ENCODE assay signal across 11 cellular contexts in the genomic region with DNA sequence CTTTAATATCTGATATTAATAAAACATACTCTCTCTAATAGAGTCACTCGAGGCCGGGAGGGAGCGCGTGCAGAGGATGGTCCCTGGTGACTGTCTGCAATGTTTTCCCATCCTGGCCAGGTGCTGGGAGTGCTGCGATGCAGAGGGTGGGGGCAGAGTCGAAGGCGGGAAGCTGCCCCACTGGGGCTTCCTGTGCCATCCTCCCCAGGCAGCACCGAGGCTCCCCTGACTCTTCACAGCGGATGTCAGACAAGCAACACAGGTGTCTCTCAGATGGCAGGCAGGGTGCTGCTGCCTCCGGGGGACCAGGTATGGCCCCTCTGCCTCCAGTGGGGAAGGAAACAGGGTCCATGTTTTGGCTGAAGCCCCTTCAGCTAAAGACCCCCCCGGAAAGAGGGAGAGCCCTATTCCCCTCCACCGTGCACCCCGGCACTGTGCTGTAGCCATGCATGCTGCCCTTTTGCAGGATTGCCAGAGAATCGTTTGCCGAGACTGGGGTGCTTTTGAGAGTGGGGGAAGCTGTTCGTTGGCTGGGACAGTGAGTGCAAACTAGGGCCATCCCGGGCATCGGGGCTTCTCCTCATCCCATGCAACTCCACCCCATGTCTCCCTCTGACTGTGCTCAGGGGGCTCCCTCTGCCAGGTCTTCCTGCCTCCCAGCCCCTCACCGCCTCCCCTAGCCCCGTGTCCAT. TPM values are rescaled to one million over a fixed set of nuclear protein-coding genes. Genes with fewer than 3 reads are reported as not detected.
DNase-seq lines count a peak whose midpoint lies in the region; ATAC-seq and TF ChIP-seq lines count a peak whose summit lies in the region.
"Had no signal": no experiment of that assay in that cellular context is flagged by ENCODE, and none has a peak within 500 bp of the region (broad histone marks: within the 10 kb centered on the region; RNA-seq: fewer than 3 reads in every experiment).

No MANE protein-coding gene starts in this region.

- peak overlapping the region; percentile 20 for H3K27ac Mint-ChIP-seq in CD4-positive, alpha-beta T cell
- no peak overlapping the region for H3K27ac Mint-ChIP-seq in chondrocyte (ENCODE audit: unreplicated experiment)
- no peak overlapping the region for H3K27ac Mint-ChIP-seq in activated naive CD8-positive, alpha-beta T cell treated with anti-CD3 and anti-CD28 coated beads, Interleukin-2, amount 50 U/mL, for 24 hours

- H3K36me3 ChIP-seq in neuronal stem cell (replicated peaks in 1 of 2; ENCODE audit: control insufficient read depth in 2 of 2, insufficient read depth in 2 of 2, low read length in 2 of 2), result no peaks in the 10 kb centered on the region
- H3K36me3 ChIP-seq: HAP-1 had no signal

- no peak overlapping the region for H2BK120ac ChIP-seq in neuronal stem cell (ENCODE audit: low read depth, low read length)

- no peak overlapping the region for H3K4me2 ChIP-seq in neuronal stem cell (ENCODE audit: insufficient read depth, low read length, poor library complexity, severe bottlenecking)

- WGBS in neuronal stem cell (ENCODE audit: extremely low coverage in 2 of 2, insufficient read length in 2 of 2, insufficient replicate concordance in 1 of 2), 2 donors, result no CpG with 5 or more reads among the region's 20 CpGs

- H3K9me3 ChIP-seq in CD4-positive, alpha-beta T cell (ENCODE audit: control insufficient read depth, low read length), result peaks cover under 1% of the 10 kb centered on the region
- H3K9me3 ChIP-seq in neuronal stem cell (replicated peaks in 1 of 2; ENCODE audit: control insufficient read depth in 2 of 2, insufficient read depth in 1 of 2, low read depth in 1 of 2, low read length in 2 of 2), result peaks cover 0 to 21% of the 10 kb centered on the region in 2 donors
- H3K9me3 ChIP-seq: Caco-2, HAP-1 had no signal

- POLR2A ChIA-PET in CD4-positive, alpha-beta T cell (lab: Charles Lee), result interaction anchor here (1.4 kb wide), 1 partner anchor 12 kb away, joined by 4 read pairs; no protein-coding TSS in a partner anchor

- peaks cover 8% of the 10 kb centered on the region for H3K4me1 Mint-ChIP-seq in CD4-positive, alpha-beta T cell (ENCODE audit: low read depth)
- H3K4me1 Mint-ChIP-seq in chondrocyte (ENCODE audit: low read depth), result no peaks in the 10 kb centered on the region
- no peaks in the 10 kb centered on the region for H3K4me1 Mint-ChIP-seq in activated naive CD8-positive, alpha-beta T cell treated with anti-CD3 and anti-CD28 coated beads, Interleukin-2, amount 50 U/mL, for 24 hours

- H3K14ac ChIP-seq in neuronal stem cell (ENCODE audit: low read length), result no peak overlapping the region

- H3K18ac ChIP-seq in neuronal stem cell (ENCODE audit: low read length), result peak overlapping the region; percentile 36

- H3K9me3 Mint-ChIP-seq in CD4-positive, alpha-beta T cell, result no peaks in the 10 kb centered on the region
- peaks cover 15% of the 10 kb centered on the region for H3K9me3 Mint-ChIP-seq in chondrocyte (ENCODE audit: low read depth)
- H3K9me3 Mint-ChIP-seq in activated naive CD8-positive, alpha-beta T cell treated with anti-CD3 and anti-CD28 coated beads, Interleukin-2, amount 50 U/mL, for 24 hours, result no peaks in the 10 kb centered on the region

- no peak overlapping the region for H2BK12ac ChIP-seq in neuronal stem cell (ENCODE audit: low read length)

- no peak overlapping the region for H3K4ac ChIP-seq in neuronal stem cell (ENCODE audit: low read length)

- no peak overlapping the region for H3K4me3 Mint-ChIP-seq in CD4-positive, alpha-beta T cell
- no peak overlapping the region for H3K4me3 Mint-ChIP-seq in chondrocyte (ENCODE audit: unreplicated experiment)
- no peak overlapping the region for H3K4me3 Mint-ChIP-seq in activated naive CD8-positive, alpha-beta T cell treated with anti-CD3 and anti-CD28 coated beads, Interleukin-2, amount 50 U/mL, for 24 hours

- no peak overlapping the region for H3K4me3 ChIP-seq in neuronal stem cell (ENCODE audit: low read length in 2 of 2)
- H3K4me3 ChIP-seq: GM23248, HAP-1 had no signal

- no peak overlapping the region for H3K27ac ChIP-seq in CD4-positive, alpha-beta T cell (ENCODE audit: low read depth, low read length)
- no peak overlapping the region for H3K27ac ChIP-seq in neuronal stem cell (replicated peaks; ENCODE audit: low read length)
- H3K27ac ChIP-seq: GM23248 had no signal

- CTCF ChIA-PET in CD4-positive, alpha-beta T cell (lab: Charles Lee), result no interaction called here

- ATAC-seq in CD4-positive, alpha-beta T cell (ENCODE audit: poor library complexity), result peak; percentile 51
- no peak for ATAC-seq in omental fat pad (ENCODE audit: low FRiP score)
- no peak for ATAC-seq in activated naive CD8-positive, alpha-beta T cell treated with anti-CD3 and anti-CD28 coated beads, Interleukin-2, amount 50 U/mL, for 24 hours

- in situ Hi-C loops in KBM-7 (cut with MboI; ENCODE audit: low pct_unique_long_range_greater_than_20kb, low sequenced_read_pairs), result no loop called here

- H3K23ac ChIP-seq in neuronal stem cell (ENCODE audit: low read depth, low read length, poor library complexity), result no peak overlapping the region

- DNase-seq in CD4-positive, alpha-beta T cell, result peak in 2 of 10 experiments; percentile 8 to 14
- peak; percentile 83 for DNase-seq in chondrocyte (ENCODE audit: low spot score)
- DNase-seq in neuronal stem cell (ENCODE audit: low spot score), result no peak
- no peak for DNase-seq in KBM-7
- no peak for DNase-seq in omental fat pad (ENCODE audit: low spot score)
- no peak for DNase-seq in activated naive CD8-positive, alpha-beta T cell treated with anti-CD3 and anti-CD28 coated beads, Interleukin-2, amount 50 U/mL, for 24 hours
- DNase-seq: ACHN, AML-193, Caco-2, GM23248 had no signal

- H3K36me3 Mint-ChIP-seq in CD4-positive, alpha-beta T cell (ENCODE audit: low read depth), result no peaks in the 10 kb centered on the region
- H3K36me3 Mint-ChIP-seq in chondrocyte (ENCODE audit: low read depth), result no peaks in the 10 kb centered on the region
- H3K36me3 Mint-ChIP-seq in activated naive CD8-positive, alpha-beta T cell treated with anti-CD3 and anti-CD28 coated beads, Interleukin-2, amount 50 U/mL, for 24 hours (ENCODE audit: low read depth), result no peaks in the 10 kb centered on the region

- H3K27me3 ChIP-seq in CD4-positive, alpha-beta T cell (ENCODE audit: control insufficient read depth, insufficient read depth, low read length), result no peaks in the 10 kb centered on the region
- H3K27me3 ChIP-seq in neuronal stem cell (ENCODE audit: control insufficient read depth in 3 of 3, insufficient read depth in 3 of 3, low read depth in 1 of 3, low read length in 3 of 3), result peaks cover 0 to 46% (median 2%) of the 10 kb centered on the region in 3 experiments

- no peak overlapping the region for H2AFZ ChIP-seq in neuronal stem cell (ENCODE audit: low read length)
- H2AFZ ChIP-seq: GM23248 had no signal

- TF ChIP-seq CTCF in CD4-positive, alpha-beta T cell (IDR thresholded peaks at IDR 0.05), result no peak
- TF ChIP-seq CTCF in chondrocyte (IDR thresholded peaks at IDR 0.05) (no peak), omental fat pad (IDR thresholded peaks at IDR 0.05) (no peak)

- intact Hi-C loops in CD4-positive, alpha-beta T cell (cut with DNase I, micrococcal nuclease), result no loop called here

- H3K27me3 Mint-ChIP-seq in CD4-positive, alpha-beta T cell, result no peaks in the 10 kb centered on the region
- H3K27me3 Mint-ChIP-seq in chondrocyte (ENCODE audit: low read depth), result no peaks in the 10 kb centered on the region
- H3K27me3 Mint-ChIP-seq in activated naive CD8-positive, alpha-beta T cell treated with anti-CD3 and anti-CD28 coated beads, Interleukin-2, amount 50 U/mL, for 24 hours, result no peaks in the 10 kb centered on the region

- H2BK5ac ChIP-seq in neuronal stem cell (ENCODE audit: low read length), result no peak overlapping the region

- no peak overlapping the region for H2BK15ac ChIP-seq in neuronal stem cell (ENCODE audit: low read length)

- H3K79me1 ChIP-seq in neuronal stem cell (ENCODE audit: low read depth, low read length), result peaks cover 2% of the 10 kb centered on the region

- no peak overlapping the region for H3K9ac ChIP-seq in neuronal stem cell (ENCODE audit: low read depth, low read length, poor library complexity)
- H3K9ac ChIP-seq: GM23248 had no signal

- H4K8ac ChIP-seq in neuronal stem cell (ENCODE audit: low read depth, low read length), result no peak overlapping the region

- no peak overlapping the region for H4K91ac ChIP-seq in neuronal stem cell (ENCODE audit: low read depth, low read length, poor library complexity)

- no peaks in the 10 kb centered on the region for H3K4me1 ChIP-seq in neuronal stem cell (ENCODE audit: control insufficient read depth in 2 of 2, insufficient read depth in 1 of 2, low read depth in 1 of 2, low read length in 2 of 2)
- H3K4me1 ChIP-seq: Caco-2, HAP-1 had no signal

- H2AK5ac ChIP-seq in neuronal stem cell (ENCODE audit: low read depth, low read length), result peak overlapping the region; percentile 41

RNA-seq across cellular contexts. Expression of gene TTC34, which starts 32.1 kb away (rescaled TPM):
- 1 to 10 TPM; 1.3 TPM for total RNA-seq in CD4-positive, alpha-beta T cell
- total RNA-seq in chondrocyte, result 0.60 to 1.8 TPM (median 0.67 TPM) in 3 replicates
- 0.39 TPM for polyA plus RNA-seq in neuronal stem cell (2013, experiment 1 of 2)
- 0.35 TPM for polyA plus RNA-seq in neuronal stem cell (2013, experiment 2 of 2)
- total RNA-seq in omental fat pad, result under 1 TPM; 0.12 to 0.95 (median 0.26) TPM
